ENCODE assay signal across 22 cellular contexts in the genomic region with DNA sequence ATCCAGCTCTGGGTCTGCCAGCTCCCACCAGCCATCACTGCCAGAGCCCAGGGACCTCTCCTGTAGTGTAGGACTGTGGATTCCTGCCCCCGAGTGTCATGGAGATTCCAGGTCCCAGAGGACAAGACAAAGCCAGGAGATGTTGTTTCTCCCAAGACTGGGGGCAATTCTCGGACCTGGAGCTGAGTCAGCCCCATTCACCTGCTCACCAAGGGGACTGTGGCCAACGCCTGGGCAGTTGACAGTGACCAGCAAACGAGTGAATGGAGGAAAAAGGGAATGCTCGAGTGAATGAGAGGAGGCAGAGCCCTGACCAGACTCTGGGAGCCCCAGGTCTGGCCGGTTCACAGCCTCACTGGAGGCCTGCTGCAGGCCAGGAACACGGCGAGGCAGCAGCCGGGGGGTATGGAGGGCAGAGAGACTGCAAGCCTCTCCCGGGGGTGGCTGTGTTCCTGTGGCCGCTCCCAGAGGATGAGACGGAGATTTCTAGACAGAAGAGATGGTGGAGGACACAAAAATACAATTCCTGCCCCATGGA.
"Had no signal": no experiment of that assay in that cellular context is flagged by ENCODE, and none has a peak within 500 bp of the region (broad histone marks: within the 10 kb centered on the region; RNA-seq: fewer than 3 reads in every experiment).

No MANE protein-coding gene starts in this region.

- H3K4me1 Mint-ChIP-seq: activated naive CD8-positive, alpha-beta T cell treated with anti-CD3 and anti-CD28 coated beads, Interleukin-2, amount 50 U/mL, for 24 hours; T-cell had no signal

- H3K4me3 Mint-ChIP-seq: activated CD8-positive, alpha-beta T cell treated with anti-CD3 and anti-CD28 coated beads, Interleukin-2, amount 10 ng/mL, durations not matched to agents 7 days and 5 days; activated naive CD8-positive, alpha-beta T cell treated with anti-CD3 and anti-CD28 coated beads, Interleukin-2, amount 50 U/mL, for 24 hours; activated T-helper 1 cell treated with anti-CD3 and anti-CD28 coated beads, Interleukin-12 subunit alpha, Interleukin-12 subunit beta, Interleukin-2, Interleukin-4 antibody, amounts not matched to agents 30 ng/mL and 10 ng/mL and 1 ng/mL, durations not matched to agents 14 hours and 24 hours and 36 hours; dendritic cell treated with granulocyte-macrophage colony-stimulating factor and Interleukin-4, amounts not matched to agents 40 ng/mL and 50 ng/mL, for 4 days; nephron; T-cell; T-helper 2 cell treated with Interferon-gamma antibody and Interleukin-4, amounts not matched to agents 5 μg/mL and 100 μg/mL, for 36 hours had no signal

- H3K4me1 ChIP-seq: body of pancreas, foreskin keratinocyte, left lung had no signal

- ATAC-seq: activated CD8-positive, alpha-beta T cell treated with anti-CD3 and anti-CD28 coated beads, Interleukin-2, amount 10 ng/mL, durations not matched to agents 7 days and 5 days; activated naive CD8-positive, alpha-beta T cell treated with anti-CD3 and anti-CD28 coated beads, Interleukin-2, amount 50 U/mL, for 24 hours; body of pancreas; foreskin keratinocyte; stimulated activated naive CD8-positive, alpha-beta T cell treated with anti-CD3 and anti-CD28 coated beads, Interleukin-15, Interleukin-2, amounts not matched to agents 100 U/mL and 50 U/mL, for 24 hours; T-cell had no signal

- H3K27me3 ChIP-seq: cardiac muscle cell had no signal

- H3K36me3 ChIP-seq: cardiac muscle cell, left lung, tibial artery, WERI-Rb-1 had no signal

- H3K4me3 ChIP-seq: body of pancreas, cardiac muscle cell, left lung, tibial artery had no signal

- H3K9me3 Mint-ChIP-seq: activated naive CD8-positive, alpha-beta T cell treated with anti-CD3 and anti-CD28 coated beads, Interleukin-2, amount 50 U/mL, for 24 hours; activated T-helper 1 cell treated with anti-CD3 and anti-CD28 coated beads, Interleukin-12 subunit alpha, Interleukin-12 subunit beta, Interleukin-2, Interleukin-4 antibody, amounts not matched to agents 30 ng/mL and 10 ng/mL and 1 ng/mL, durations not matched to agents 14 hours and 24 hours and 36 hours; dendritic cell treated with granulocyte-macrophage colony-stimulating factor and Interleukin-4, amounts not matched to agents 40 ng/mL and 50 ng/mL, for 4 days; T-cell; T-helper 2 cell treated with Interferon-gamma antibody and Interleukin-4, amounts not matched to agents 5 μg/mL and 100 μg/mL, for 36 hours had no signal

- H3K36me3 Mint-ChIP-seq: T-cell had no signal

- H3K27ac Mint-ChIP-seq: activated CD8-positive, alpha-beta T cell treated with anti-CD3 and anti-CD28 coated beads, Interleukin-2, amount 10 ng/mL, durations not matched to agents 7 days and 5 days; activated naive CD8-positive, alpha-beta T cell treated with anti-CD3 and anti-CD28 coated beads, Interleukin-2, amount 50 U/mL, for 24 hours; activated T-helper 1 cell treated with anti-CD3 and anti-CD28 coated beads, Interleukin-12 subunit alpha, Interleukin-12 subunit beta, Interleukin-2, Interleukin-4 antibody, amounts not matched to agents 30 ng/mL and 10 ng/mL and 1 ng/mL, durations not matched to agents 14 hours and 24 hours and 36 hours; dendritic cell treated with granulocyte-macrophage colony-stimulating factor and Interleukin-4, amounts not matched to agents 40 ng/mL and 50 ng/mL, for 4 days; nephron; T-cell; T-helper 2 cell treated with Interferon-gamma antibody and Interleukin-4, amounts not matched to agents 5 μg/mL and 100 μg/mL, for 36 hours had no signal

- H3K27ac ChIP-seq: cardiac muscle cell, foreskin keratinocyte, left lung, WERI-Rb-1 had no signal

- H3K27me3 Mint-ChIP-seq: activated naive CD8-positive, alpha-beta T cell treated with anti-CD3 and anti-CD28 coated beads, Interleukin-2, amount 50 U/mL, for 24 hours; T-cell had no signal

- H3K9me3 ChIP-seq: body of pancreas, left lung, tibial artery had no signal

- DNase-seq: activated CD4-positive, alpha-beta T cell treated with anti-CD3 and anti-CD28 coated beads, Interleukin-2, amount 50 U/mL, for 1 hour; activated CD4-positive, CD25-positive, alpha-beta regulatory T cell treated with anti-CD3 and anti-CD28 coated beads, Interleukin-2, amount 50 U/mL, for 72 hours; activated CD8-positive, alpha-beta T cell treated with anti-CD3 and anti-CD28 coated beads, Interleukin-2, amount 10 ng/mL, durations not matched to agents 7 days and 5 days; activated gamma-delta T cell; activated naive CD4-positive, alpha-beta T cell treated with anti-CD3 and anti-CD28 coated beads, Interleukin-2, amount 50 U/mL, for 16 hours; activated naive CD8-positive, alpha-beta T cell treated with anti-CD3 and anti-CD28 coated beads, Interleukin-2, amount 50 U/mL, for 24 hours; body of pancreas; effector CD4-positive, alpha-beta T cell; foreskin keratinocyte; left lung; midbrain; stimulated activated CD4-positive, alpha-beta T cell treated with anti-CD3 and anti-CD28 coated beads, Interleukin-12 subunit alpha, Interleukin-12 subunit beta, amount 100 ng/mL, for 4 hours; stimulated activated CD4-positive, alpha-beta T cell treated with anti-CD3 and anti-CD28 coated beads, Interleukin-4, amount 100 ng/mL, for 4 hours; stimulated activated naive CD8-positive, alpha-beta T cell treated with anti-CD3 and anti-CD28 coated beads, Interleukin-15, Interleukin-2, amounts not matched to agents 100 U/mL and 50 U/mL, for 24 hours; T-cell; WERI-Rb-1 had no signal
